ENCODE assay signal across 6 cellular contexts in genomic region chr15:40436892-40437753, GRCh38. TPM values are rescaled to one million over a fixed set of nuclear protein-coding genes. Genes with fewer than 3 reads are reported as not detected.
DNase-seq lines count a peak whose midpoint lies in the region; ATAC-seq lines count a peak whose summit lies in the region.

No MANE protein-coding gene starts in this region.

- peak; percentile 32 for DNase-seq in G401 (ENCODE audit: low spot score)
- no peak for DNase-seq in natural killer cell treated with Interleukin-12 subunit alpha and Interleukin-12 subunit beta and Interleukin-15 and Interleukin-18, amount 100 ng/mL, for 72 hours (ENCODE audit: low spot score)
- DNase-seq in SHP77 treated with DMSO at 0.1 percent for 48 hours (lab: John Stamatoyannopoulos, UW): no peak

- peaks cover 27% of the 10 kb centered on the region for H3K4me1 Mint-ChIP-seq in activated naive CD8-positive, alpha-beta T cell (ENCODE audit: low read depth)
- H3K4me1 Mint-ChIP-seq in natural killer cell treated with Interleukin-12 subunit alpha and Interleukin-12 subunit beta and Interleukin-15 and Interleukin-18, amount 100 ng/mL, for 72 hours (ENCODE audit: low read depth in 2 of 2): peaks cover 11 to 25% of the 10 kb centered on the region in 2 donors

- peaks cover 5% of the 10 kb centered on the region for H3K27me3 Mint-ChIP-seq in activated naive CD8-positive, alpha-beta T cell
- H3K27me3 Mint-ChIP-seq in natural killer cell treated with Interleukin-12 subunit alpha and Interleukin-12 subunit beta and Interleukin-15 and Interleukin-18, amount 100 ng/mL, for 72 hours: peaks cover 7 to 24% of the 10 kb centered on the region in 2 donors

- ATAC-seq in natural killer cell treated with Interleukin-12 subunit alpha and Interleukin-12 subunit beta and Interleukin-15 and Interleukin-18, amount 100 ng/mL, for 72 hours: no peak
- ATAC-seq in GM21723 (IDR thresholded peaks at IDR 0.05; ENCODE audit: unreplicated experiment) (no peak), HG03457 (IDR thresholded peaks at IDR 0.05; ENCODE audit: unreplicated experiment) (no peak)

- no peaks in the 10 kb centered on the region for H3K9me3 Mint-ChIP-seq in activated naive CD8-positive, alpha-beta T cell (ENCODE audit: low read depth)
- no peaks in the 10 kb centered on the region for H3K9me3 Mint-ChIP-seq in natural killer cell treated with Interleukin-12 subunit alpha and Interleukin-12 subunit beta and Interleukin-15 and Interleukin-18, amount 100 ng/mL, for 72 hours

- no peaks in the 10 kb centered on the region for H3K36me3 Mint-ChIP-seq in activated naive CD8-positive, alpha-beta T cell
- H3K36me3 Mint-ChIP-seq in natural killer cell treated with Interleukin-12 subunit alpha and Interleukin-12 subunit beta and Interleukin-15 and Interleukin-18, amount 100 ng/mL, for 72 hours: no peaks in the 10 kb centered on the region

- H3K4me3 Mint-ChIP-seq in activated naive CD8-positive, alpha-beta T cell: peak overlapping the region; percentile 62
- peak overlapping the region; percentile 54 for H3K4me3 Mint-ChIP-seq in natural killer cell treated with Interleukin-12 subunit alpha and Interleukin-12 subunit beta and Interleukin-15 and Interleukin-18, amount 100 ng/mL, for 72 hours

- no peak overlapping the region for H3K27ac Mint-ChIP-seq in activated naive CD8-positive, alpha-beta T cell
- no peak overlapping the region for H3K27ac Mint-ChIP-seq in natural killer cell treated with Interleukin-12 subunit alpha and Interleukin-12 subunit beta and Interleukin-15 and Interleukin-18, amount 100 ng/mL, for 72 hours

- in situ Hi-C loops in G401 (cut with HindIII; ENCODE audit: low sequenced_read_pairs): no loop called here

RNA-seq across cellular contexts. Expression of gene BAHD1, which starts 3.6 kb away (rescaled TPM):
- 33.8 and 37.2 TPM in 2 replicates for total RNA-seq in G401 (2014; rRNA removed; shearing (Covaris generic))
- total RNA-seq in natural killer cell treated with Interleukin-12 subunit alpha and Interleukin-12 subunit beta and Interleukin-15 and Interleukin-18, amount 100 ng/mL, for 72 hours: 10 to 100 TPM; 27.9 to 29.2 TPM

RNA-seq across cellular contexts. Expression of gene IVD, which starts 31.5 kb away (rescaled TPM):
- 91.8 and 111 TPM in 2 replicates for total RNA-seq in G401 (2014; rRNA removed; shearing (Covaris generic))
- 100 to 1,000 TPM in 1 of 2 donors, 10 to 100 TPM in 1; 63.3 to 111 TPM for total RNA-seq in natural killer cell treated with Interleukin-12 subunit alpha and Interleukin-12 subunit beta and Interleukin-15 and Interleukin-18, amount 100 ng/mL, for 72 hours

RNA-seq across cellular contexts. Expression of gene CHST14, which starts 33.7 kb away (rescaled TPM):
- total RNA-seq in G401 (2014; rRNA removed; shearing (Covaris generic)): 5.8 and 6.5 TPM in 2 replicates
- 10 to 100 TPM in 1 of 2 donors, 1 to 10 TPM in 1; 9.1 to 14.7 TPM for total RNA-seq in natural killer cell treated with Interleukin-12 subunit alpha and Interleukin-12 subunit beta and Interleukin-15 and Interleukin-18, amount 100 ng/mL, for 72 hours

RNA-seq across cellular contexts. Expression of gene KNSTRN, which starts 54.6 kb away (rescaled TPM):
- 123 and 146 TPM in 2 replicates for total RNA-seq in G401 (2014; rRNA removed; shearing (Covaris generic))
- 10 to 100 TPM; 32.4 to 75.1 TPM for total RNA-seq in natural killer cell treated with Interleukin-12 subunit alpha and Interleukin-12 subunit beta and Interleukin-15 and Interleukin-18, amount 100 ng/mL, for 72 hours
